In the genomic region with DNA sequence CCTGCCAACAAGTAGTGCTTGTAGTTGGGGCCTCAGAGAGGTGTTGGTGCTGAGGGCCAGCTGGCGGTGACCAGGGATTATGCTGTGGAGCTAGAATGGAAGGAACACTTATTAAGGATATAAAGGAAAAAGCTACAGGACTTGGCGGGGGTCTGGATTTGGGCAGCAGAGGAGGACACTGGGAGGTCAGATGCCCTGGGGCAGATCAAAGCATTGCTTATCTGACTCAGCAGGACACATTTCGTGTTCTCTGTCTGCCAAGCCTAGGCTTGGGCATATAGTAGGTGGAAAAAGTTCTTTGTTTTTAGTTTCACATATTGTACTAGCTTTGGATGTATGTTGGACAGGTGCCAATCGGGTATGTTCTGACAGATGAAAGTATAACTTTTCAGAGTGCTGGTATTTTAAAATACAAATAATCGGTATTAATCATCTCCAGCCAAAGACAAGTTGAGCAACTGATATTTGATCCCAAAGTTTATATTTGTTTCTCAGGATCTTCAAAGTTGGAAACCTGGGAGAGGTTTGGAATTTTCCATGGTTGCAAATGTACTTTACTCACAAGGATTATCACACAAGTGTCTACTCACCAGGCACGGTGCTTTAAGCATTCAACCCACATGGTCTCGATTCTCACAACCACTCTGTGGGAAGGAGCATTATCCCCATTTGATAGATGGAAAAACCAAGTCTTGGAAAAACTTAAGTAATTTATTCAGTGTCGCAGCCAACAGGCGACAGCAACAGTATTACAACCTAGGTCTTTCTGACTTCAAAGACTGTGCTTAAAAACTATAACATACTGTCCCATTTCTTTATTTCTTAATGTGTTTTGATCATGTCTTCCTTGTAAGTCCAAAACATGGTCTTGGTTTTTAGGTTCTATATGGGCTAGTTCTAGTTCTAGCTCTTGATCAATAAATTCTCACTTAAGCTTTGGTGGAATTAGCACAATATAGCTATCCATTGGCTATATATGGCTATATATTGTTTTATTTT, we compare ENCODE assay signal across 1 cellular context.
A peak's percentile ranks its signal among the peaks of the same experiment; 100 is the strongest.
TF ChIP-seq lines count a peak whose summit lies in the region.

No MANE protein-coding gene starts in this region.

TF ChIP-seq in HepG2, 621 proteins besides CTCF, POLR2A, EP300 and RAD21 (continued from another document and continues in another):
- TF ChIP-seq PRDM4 (CRISPR knock-in tag; IDR thresholded peaks at IDR 0.05; ENCODE audit: borderline replicate concordance) (no peak), FOXA1 (IDR thresholded peaks at IDR 0.05) (no peak), FOXA1 (CRISPR knock-in tag; IDR thresholded peaks at IDR 0.05) (no peak), MXI1 (IDR thresholded peaks at IDR 0.05; ENCODE audit: borderline replicate concordance, low read depth, low read length) (no peak), POLR2AphosphoS5 (IDR thresholded peaks at IDR 0.05; ENCODE audit: low read depth, low read length) (no peak), GATAD1 (CRISPR knock-in tag; IDR thresholded peaks at IDR 0.05) (no peak), ZNF572 (CRISPR knock-in tag; IDR thresholded peaks at IDR 0.05) (no peak), ZNF773 (CRISPR knock-in tag; IDR thresholded peaks at IDR 0.05; ENCODE audit: borderline replicate concordance) (no peak), TRAFD1 (CRISPR knock-in tag; IDR thresholded peaks at IDR 0.05; ENCODE audit: borderline replicate concordance) (no peak), ELK4 (CRISPR knock-in tag; IDR thresholded peaks at IDR 0.05; ENCODE audit: borderline replicate concordance) (no peak), ZIK1 (CRISPR knock-in tag; IDR thresholded peaks at IDR 0.05; ENCODE audit: borderline replicate concordance, low read depth) (no peak), SIX4 (CRISPR knock-in tag; IDR thresholded peaks at IDR 0.05) (peak; percentile 63; the same call in 1 of the 2 replicates), AGO2 (optimal IDR thresholded peaks at IDR 0.05; ENCODE audit: low read depth, low read length) (no peak), ZGPAT (CRISPR knock-in tag; IDR thresholded peaks at IDR 0.05) (peak; percentile 46; the same call in 1 of the 2 replicates), ELF4 (CRISPR knock-in tag; IDR thresholded peaks at IDR 0.05; ENCODE audit: borderline replicate concordance) (no peak), HNF1A (IDR thresholded peaks at IDR 0.05; ENCODE audit: low read depth) (0 out of 2 replicates have a peak, but pooled peaks have one; percentile 26), HNF1A (CRISPR knock-in tag; IDR thresholded peaks at IDR 0.05; ENCODE audit: borderline replicate concordance) (no peak), JUN (CRISPR knock-in tag; IDR thresholded peaks at IDR 0.05) (no peak), MED1 (CRISPR knock-in tag; IDR thresholded peaks at IDR 0.05) (peak; percentile 53; the same call in 1 of the 2 replicates), SIX1 (CRISPR knock-in tag; IDR thresholded peaks at IDR 0.05; ENCODE audit: borderline replicate concordance) (peak; percentile 85), HOXA3 (CRISPR knock-in tag; IDR thresholded peaks at IDR 0.05) (no peak), MNT (IDR thresholded peaks at IDR 0.05) (no peak), HIC2 (CRISPR knock-in tag; IDR thresholded peaks at IDR 0.05; ENCODE audit: low read depth) (peak; percentile 33; the same call in 1 of the 2 replicates)
- TF ChIP-seq, protein P1, sequence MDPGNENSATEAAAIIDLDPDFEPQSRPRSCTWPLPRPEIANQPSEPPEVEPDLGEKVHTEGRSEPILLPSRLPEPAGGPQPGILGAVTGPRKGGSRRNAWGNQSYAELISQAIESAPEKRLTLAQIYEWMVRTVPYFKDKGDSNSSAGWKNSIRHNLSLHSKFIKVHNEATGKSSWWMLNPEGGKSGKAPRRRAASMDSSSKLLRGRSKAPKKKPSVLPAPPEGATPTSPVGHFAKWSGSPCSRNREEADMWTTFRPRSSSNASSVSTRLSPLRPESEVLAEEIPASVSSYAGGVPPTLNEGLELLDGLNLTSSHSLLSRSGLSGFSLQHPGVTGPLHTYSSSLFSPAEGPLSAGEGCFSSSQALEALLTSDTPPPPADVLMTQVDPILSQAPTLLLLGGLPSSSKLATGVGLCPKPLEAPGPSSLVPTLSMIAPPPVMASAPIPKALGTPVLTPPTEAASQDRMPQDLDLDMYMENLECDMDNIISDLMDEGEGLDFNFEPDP (CRISPR knock-in tag; conservative IDR thresholded peaks at IDR 0.05) = 0 out of 2 replicates have a peak, but pooled peaks have one; percentile 83
- TF ChIP-seq, protein P2, sequence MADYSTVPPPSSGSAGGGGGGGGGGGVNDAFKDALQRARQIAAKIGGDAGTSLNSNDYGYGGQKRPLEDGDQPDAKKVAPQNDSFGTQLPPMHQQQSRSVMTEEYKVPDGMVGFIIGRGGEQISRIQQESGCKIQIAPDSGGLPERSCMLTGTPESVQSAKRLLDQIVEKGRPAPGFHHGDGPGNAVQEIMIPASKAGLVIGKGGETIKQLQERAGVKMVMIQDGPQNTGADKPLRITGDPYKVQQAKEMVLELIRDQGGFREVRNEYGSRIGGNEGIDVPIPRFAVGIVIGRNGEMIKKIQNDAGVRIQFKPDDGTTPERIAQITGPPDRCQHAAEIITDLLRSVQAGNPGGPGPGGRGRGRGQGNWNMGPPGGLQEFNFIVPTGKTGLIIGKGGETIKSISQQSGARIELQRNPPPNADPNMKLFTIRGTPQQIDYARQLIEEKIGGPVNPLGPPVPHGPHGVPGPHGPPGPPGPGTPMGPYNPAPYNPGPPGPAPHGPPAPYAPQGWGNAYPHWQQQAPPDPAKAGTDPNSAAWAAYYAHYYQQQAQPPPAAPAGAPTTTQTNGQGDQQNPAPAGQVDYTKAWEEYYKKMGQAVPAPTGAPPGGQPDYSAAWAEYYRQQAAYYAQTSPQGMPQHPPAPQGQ (CRISPR knock-in tag; IDR thresholded peaks at IDR 0.05; ENCODE audit: borderline replicate concordance) = no peak
- TF ChIP-seq, protein P3, sequence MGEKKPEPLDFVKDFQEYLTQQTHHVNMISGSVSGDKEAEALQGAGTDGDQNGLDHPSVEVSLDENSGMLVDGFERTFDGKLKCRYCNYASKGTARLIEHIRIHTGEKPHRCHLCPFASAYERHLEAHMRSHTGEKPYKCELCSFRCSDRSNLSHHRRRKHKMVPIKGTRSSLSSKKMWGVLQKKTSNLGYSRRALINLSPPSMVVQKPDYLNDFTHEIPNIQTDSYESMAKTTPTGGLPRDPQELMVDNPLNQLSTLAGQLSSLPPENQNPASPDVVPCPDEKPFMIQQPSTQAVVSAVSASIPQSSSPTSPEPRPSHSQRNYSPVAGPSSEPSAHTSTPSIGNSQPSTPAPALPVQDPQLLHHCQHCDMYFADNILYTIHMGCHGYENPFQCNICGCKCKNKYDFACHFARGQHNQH (CRISPR knock-in tag; IDR thresholded peaks at IDR 0.05) = no peak; the same call in 1 of the 2 replicates
